ENCODE assay signal across 1 cellular context in the genomic region with DNA sequence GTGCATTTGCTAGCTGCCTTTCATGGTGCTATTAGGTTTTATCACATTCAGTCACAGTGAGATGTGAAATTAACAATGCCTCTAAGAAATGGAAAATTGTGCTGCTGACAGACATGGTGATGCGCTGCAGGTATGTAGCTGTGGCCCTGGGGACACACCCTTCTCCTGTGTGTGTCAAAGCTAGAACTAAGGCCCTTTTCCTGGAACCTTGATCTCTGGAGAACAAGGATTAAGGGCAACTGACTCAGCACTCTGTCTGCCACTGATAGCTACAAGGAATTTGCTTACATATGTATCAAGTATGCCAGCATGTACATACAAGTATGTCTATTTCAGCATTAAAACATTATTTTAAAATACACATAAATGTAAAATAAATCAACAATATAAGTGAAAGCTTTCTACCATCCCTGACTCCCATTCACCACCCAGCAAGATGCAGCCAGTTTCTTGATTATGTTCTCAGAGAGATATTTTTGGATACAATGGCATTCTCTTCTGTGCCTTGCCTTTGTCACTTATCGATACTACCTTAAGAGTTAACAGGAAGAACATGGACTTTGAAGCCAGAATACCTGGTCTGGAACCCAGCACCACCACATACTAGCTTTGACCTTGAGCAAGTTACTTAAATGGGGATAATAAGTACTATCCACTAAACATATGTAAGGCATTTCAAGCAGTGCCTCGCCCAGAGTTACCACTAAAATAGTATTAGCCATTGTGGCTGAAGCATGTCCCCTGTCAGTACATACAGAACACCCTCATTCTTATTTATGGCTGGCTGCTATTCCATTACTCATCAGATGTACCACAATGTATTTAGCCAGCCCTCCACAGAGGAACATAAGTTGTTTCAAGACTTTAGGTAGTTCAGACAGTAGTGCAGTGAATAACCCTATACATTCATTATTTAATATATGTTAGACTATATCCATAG.
A peak's percentile ranks its signal among the peaks of the same experiment; 100 is the strongest.
TF ChIP-seq lines count a peak whose summit lies in the region.

No MANE protein-coding gene starts in this region.

TF ChIP-seq in neural cell, 6 proteins besides CTCF, POLR2A, EP300 and RAD21 (continued from another document):
- TF ChIP-seq, protein P1, sequence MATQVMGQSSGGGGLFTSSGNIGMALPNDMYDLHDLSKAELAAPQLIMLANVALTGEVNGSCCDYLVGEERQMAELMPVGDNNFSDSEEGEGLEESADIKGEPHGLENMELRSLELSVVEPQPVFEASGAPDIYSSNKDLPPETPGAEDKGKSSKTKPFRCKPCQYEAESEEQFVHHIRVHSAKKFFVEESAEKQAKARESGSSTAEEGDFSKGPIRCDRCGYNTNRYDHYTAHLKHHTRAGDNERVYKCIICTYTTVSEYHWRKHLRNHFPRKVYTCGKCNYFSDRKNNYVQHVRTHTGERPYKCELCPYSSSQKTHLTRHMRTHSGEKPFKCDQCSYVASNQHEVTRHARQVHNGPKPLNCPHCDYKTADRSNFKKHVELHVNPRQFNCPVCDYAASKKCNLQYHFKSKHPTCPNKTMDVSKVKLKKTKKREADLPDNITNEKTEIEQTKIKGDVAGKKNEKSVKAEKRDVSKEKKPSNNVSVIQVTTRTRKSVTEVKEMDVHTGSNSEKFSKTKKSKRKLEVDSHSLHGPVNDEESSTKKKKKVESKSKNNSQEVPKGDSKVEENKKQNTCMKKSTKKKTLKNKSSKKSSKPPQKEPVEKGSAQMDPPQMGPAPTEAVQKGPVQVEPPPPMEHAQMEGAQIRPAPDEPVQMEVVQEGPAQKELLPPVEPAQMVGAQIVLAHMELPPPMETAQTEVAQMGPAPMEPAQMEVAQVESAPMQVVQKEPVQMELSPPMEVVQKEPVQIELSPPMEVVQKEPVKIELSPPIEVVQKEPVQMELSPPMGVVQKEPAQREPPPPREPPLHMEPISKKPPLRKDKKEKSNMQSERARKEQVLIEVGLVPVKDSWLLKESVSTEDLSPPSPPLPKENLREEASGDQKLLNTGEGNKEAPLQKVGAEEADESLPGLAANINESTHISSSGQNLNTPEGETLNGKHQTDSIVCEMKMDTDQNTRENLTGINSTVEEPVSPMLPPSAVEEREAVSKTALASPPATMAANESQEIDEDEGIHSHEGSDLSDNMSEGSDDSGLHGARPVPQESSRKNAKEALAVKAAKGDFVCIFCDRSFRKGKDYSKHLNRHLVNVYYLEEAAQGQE (IDR thresholded peaks at IDR 0.05; ENCODE audit: borderline replicate concordance), result peak; percentile 43
